16 cellular contexts compared by ENCODE assay signal in the genomic region with DNA sequence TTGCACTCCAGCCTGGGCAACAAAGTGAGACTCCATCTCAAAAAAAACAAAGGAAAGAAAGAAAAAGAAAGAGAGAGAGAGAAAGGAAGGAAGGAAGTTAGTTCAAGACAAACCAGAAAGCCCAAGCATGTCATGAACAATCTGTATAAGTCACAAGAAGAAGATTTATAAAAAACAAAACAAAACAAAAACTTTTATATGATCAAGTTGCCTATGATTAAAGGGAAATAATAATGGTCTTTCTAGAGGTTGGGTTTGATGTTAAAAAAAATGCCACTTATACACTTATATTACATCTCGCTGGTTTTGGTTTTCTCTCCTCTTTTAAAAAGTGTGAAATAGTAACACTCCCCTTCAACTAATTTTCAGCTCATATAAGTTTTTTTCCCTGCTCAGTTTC.
DNase-seq lines count a peak whose midpoint lies in the region; ATAC-seq and TF ChIP-seq lines count a peak whose summit lies in the region.
"Had no signal": no experiment of that assay in that cellular context is flagged by ENCODE, and none has a peak within 500 bp of the region (broad histone marks: within the 10 kb centered on the region; RNA-seq: fewer than 3 reads in every experiment).

No MANE protein-coding gene starts in this region.

- H3K4me3 Mint-ChIP-seq in activated naive CD4-positive, alpha-beta T cell treated with anti-CD3 and anti-CD28 coated beads, Interleukin-2, amount 50 U/mL, for 24 hours, result peak overlapping the region; percentile 68
- peak overlapping the region; percentile 57 to 71 for H3K4me3 Mint-ChIP-seq in effector memory CD8-positive, alpha-beta T cell

- intact Hi-C loops in tibial artery (cut with DNase I; ENCODE audit: low total_unique reads), result no loop called here

- H3K9me3 Mint-ChIP-seq in activated naive CD4-positive, alpha-beta T cell treated with anti-CD3 and anti-CD28 coated beads, Interleukin-2, amount 50 U/mL, for 24 hours, result no peaks in the 10 kb centered on the region
- H3K9me3 Mint-ChIP-seq in effector memory CD8-positive, alpha-beta T cell, result no peaks in the 10 kb centered on the region

- no peak for ATAC-seq in effector memory CD8-positive, alpha-beta T cell (replicated peaks)

- H3K27me3 Mint-ChIP-seq in activated naive CD4-positive, alpha-beta T cell treated with anti-CD3 and anti-CD28 coated beads, Interleukin-2, amount 50 U/mL, for 24 hours, result no peaks in the 10 kb centered on the region
- H3K27me3 Mint-ChIP-seq in effector memory CD8-positive, alpha-beta T cell, result no peaks in the 10 kb centered on the region

- peaks cover 0 to 95% (median 34%) of the 10 kb centered on the region in 4 donors for H3K4me1 ChIP-seq in tibial artery
- H3K4me1 ChIP-seq: testis had no signal

- no peaks in the 10 kb centered on the region for H3K9me3 ChIP-seq in tibial artery
- H3K9me3 ChIP-seq: testis had no signal

- H3K27me3 ChIP-seq in tibial artery, result no peaks in the 10 kb centered on the region
- H3K27me3 ChIP-seq: breast epithelium, testis had no signal

- H3K27ac Mint-ChIP-seq in activated naive CD4-positive, alpha-beta T cell treated with anti-CD3 and anti-CD28 coated beads, Interleukin-2, amount 50 U/mL, for 24 hours, result peak overlapping the region; percentile 25
- peak overlapping the region in 1 of 2 donors; percentile 22 for H3K27ac Mint-ChIP-seq in effector memory CD8-positive, alpha-beta T cell

- H3K36me3 ChIP-seq in tibial artery, result peaks cover 0 to 8% (median 0%) of the 10 kb centered on the region in 3 donors
- H3K36me3 ChIP-seq: breast epithelium had no signal

- H3K4me1 Mint-ChIP-seq in activated naive CD4-positive, alpha-beta T cell treated with anti-CD3 and anti-CD28 coated beads, Interleukin-2, amount 50 U/mL, for 24 hours, result peaks cover 56% of the 10 kb centered on the region
- H3K4me1 Mint-ChIP-seq in effector memory CD8-positive, alpha-beta T cell (ENCODE audit: low read depth in 2 of 2), result peaks cover 37 to 57% of the 10 kb centered on the region in 2 donors

- no peak for DNase-seq in activated naive CD4-positive, alpha-beta T cell treated with Interleukin-2 at 50 U/mL for 16 hours
- DNase-seq in NCI-H69 (lab: John Stamatoyannopoulos, UW), result peak; percentile 18
- DNase-seq in effector memory CD8-positive, alpha-beta T cell, result no peak
- no peak for DNase-seq in tibial artery
- DNase-seq in NCI-H510A (lab: John Stamatoyannopoulos, UW), result no peak
- DNase-seq in NCI-H1092 treated with DMSO at 0.1 percent for 48 hours (lab: John Stamatoyannopoulos, UW), result no peak
- DNase-seq in islet precursor cell, result no peak
- DNase-seq: activated CD4-positive, alpha-beta T cell treated with anti-CD3 and anti-CD28 coated beads for 1 hour; activated gamma-delta T cell; effector CD8-positive, alpha-beta T cell; NCI-H187 treated with DMSO at 0.1 percent for 48 hours; NCI-H774; testis had no signal

- no peak for TF ChIP-seq CTCF in tibial artery (IDR thresholded peaks at IDR 0.05)

- H3K4me3 ChIP-seq in tibial artery, result peak overlapping the region in 1 of 2 donors; percentile 1
- H3K4me3 ChIP-seq: breast epithelium, lung, testis had no signal

- peak overlapping the region; percentile 86 for H3K27ac ChIP-seq in tibial artery

- peaks cover 36% of the 10 kb centered on the region for H3K36me3 Mint-ChIP-seq in activated naive CD4-positive, alpha-beta T cell treated with anti-CD3 and anti-CD28 coated beads, Interleukin-2, amount 50 U/mL, for 24 hours
- H3K36me3 Mint-ChIP-seq in effector memory CD8-positive, alpha-beta T cell (ENCODE audit: insufficient read depth), result peaks cover 17% of the 10 kb centered on the region
